Comparison of ENCODE assay signal across 8 cellular contexts in the genomic region with DNA sequence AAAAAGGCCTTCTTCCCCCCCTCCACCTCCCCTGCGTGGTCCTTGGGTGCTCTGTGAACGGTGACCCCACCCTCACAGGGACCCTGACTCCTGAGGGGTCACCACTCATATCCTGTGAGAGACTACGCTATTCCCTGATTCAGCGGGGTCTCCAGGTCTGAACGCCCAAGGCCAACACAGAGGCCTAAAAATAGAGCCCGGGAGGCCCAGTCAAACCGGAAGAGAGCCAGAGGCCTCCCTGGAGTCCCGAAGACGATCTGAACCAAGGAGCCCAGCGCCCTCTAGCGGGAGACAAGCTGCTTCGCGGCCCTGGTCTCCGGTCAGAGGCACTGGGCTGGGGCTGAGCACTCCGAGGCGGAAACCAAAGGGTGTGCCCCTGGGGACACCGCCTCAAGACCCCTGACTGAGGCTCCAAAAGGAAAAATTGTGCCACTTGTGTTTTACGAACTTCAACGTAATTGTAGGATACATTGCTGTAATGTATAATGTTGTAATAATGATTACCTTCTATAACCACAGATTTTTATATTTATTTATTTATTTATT. TPM values are rescaled to one million over a fixed set of nuclear protein-coding genes. Genes with fewer than 3 reads are reported as not detected.
DNase-seq lines count a peak whose midpoint lies in the region; ATAC-seq, FAIRE-seq and TF ChIP-seq lines count a peak whose summit lies in the region.

No MANE protein-coding gene starts in this region.

- H3K4me3 Mint-ChIP-seq in activated naive CD4-positive, alpha-beta T cell treated with anti-CD3 and anti-CD28 coated beads for 36 hours, result peak overlapping the region; percentile 64
- no peak overlapping the region for H3K4me3 Mint-ChIP-seq in glutamatergic neuron (ENCODE audit: unreplicated experiment)

- H3K27me3 Mint-ChIP-seq in activated naive CD4-positive, alpha-beta T cell treated with anti-CD3 and anti-CD28 coated beads for 36 hours (ENCODE audit: low read depth), result no peaks in the 10 kb centered on the region
- no peaks in the 10 kb centered on the region for H3K27me3 Mint-ChIP-seq in glutamatergic neuron (ENCODE audit: unreplicated experiment)

- DNase-seq in GM12865 (ENCODE audit: low read depth) (peak; percentile 97), NCI-H1092 (lab: John Stamatoyannopoulos, UW) (peak; percentile 93), SK-N-DZ (ENCODE audit: low spot score) (peak; percentile 71), glutamatergic neuron (peak; percentile 98), pancreas (peak; percentile 90 to 98 (median 96))
- peak; percentile 99 for DNase-seq in activated naive CD4-positive, alpha-beta T cell treated with anti-CD3 and anti-CD28 coated beads for 36 hours

- peak overlapping the region in 1 of 4 donors; percentile 31 for H3K27ac ChIP-seq in pancreas
- peak overlapping the region; percentile 48 for H3K27ac ChIP-seq in thymus (ENCODE audit: low read depth)

- FAIRE-seq in pancreas (lab: Jason Lieb, UNC), result no peak

- H3K27me3 ChIP-seq in pancreas (no peaks in the 10 kb centered on the region), thymus (ENCODE audit: control insufficient read depth, insufficient read depth) (no peaks in the 10 kb centered on the region)

- no peaks in the 10 kb centered on the region for H3K36me3 Mint-ChIP-seq in activated naive CD4-positive, alpha-beta T cell treated with anti-CD3 and anti-CD28 coated beads for 36 hours (ENCODE audit: low read depth)
- H3K36me3 Mint-ChIP-seq in glutamatergic neuron (ENCODE audit: unreplicated experiment), result peaks cover 4% of the 10 kb centered on the region

- CTCF ChIA-PET in activated naive CD4-positive, alpha-beta T cell treated with anti-CD3 and anti-CD28 coated beads for 36 hours (lab: Charles Lee), result interaction anchor here (0.6 to 3.8 kb wide), 20 partner anchors 9 to 202 kb away, joined by 3 to 44 read pairs (median 4); a partner anchor contains a TSS

- peaks cover 35% of the 10 kb centered on the region for H3K4me1 Mint-ChIP-seq in activated naive CD4-positive, alpha-beta T cell treated with anti-CD3 and anti-CD28 coated beads for 36 hours (ENCODE audit: low read depth)
- peaks cover 11% of the 10 kb centered on the region for H3K4me1 Mint-ChIP-seq in glutamatergic neuron (ENCODE audit: low read depth, unreplicated experiment)

- H3K9me3 ChIP-seq in pancreas (no peaks in the 10 kb centered on the region), thymus (ENCODE audit: control insufficient read depth) (no peaks in the 10 kb centered on the region)

- ATAC-seq in HG02678 (IDR thresholded peaks at IDR 0.05; ENCODE audit: unreplicated experiment) (peak; percentile 95), pancreas (peak; percentile 99 to 100 (median 100))

- TF ChIP-seq CTCF in GM12865 (IDR thresholded peaks at IDR 0.05; ENCODE audit: insufficient read depth, low read depth, low read length, missing control alignments) (peak; percentile 94), glutamatergic neuron (IDR thresholded peaks at IDR 0.05; ENCODE audit: partially characterized antibody, unreplicated experiment) (peak; percentile 98), pancreas (IDR thresholded peaks at IDR 0.05) (peak; percentile 91 to 95 (median 92))

- WGBS in pancreas, 2 donors, result 10% methylated on average over 19 of the region's 19 CpGs
- 7% methylated on average over 19 of the region's 19 CpGs for WGBS in thymus

- H3K36me3 ChIP-seq in pancreas (no peaks in the 10 kb centered on the region), thymus (ENCODE audit: control insufficient read depth, insufficient read depth) (no peaks in the 10 kb centered on the region)

- H3K27ac Mint-ChIP-seq in activated naive CD4-positive, alpha-beta T cell treated with anti-CD3 and anti-CD28 coated beads for 36 hours, result peak overlapping the region; percentile 90
- no peak overlapping the region for H3K27ac Mint-ChIP-seq in glutamatergic neuron (ENCODE audit: unreplicated experiment)

- H3K9me3 Mint-ChIP-seq in activated naive CD4-positive, alpha-beta T cell treated with anti-CD3 and anti-CD28 coated beads for 36 hours, result no peaks in the 10 kb centered on the region
- H3K9me3 Mint-ChIP-seq in glutamatergic neuron (ENCODE audit: unreplicated experiment), result no peaks in the 10 kb centered on the region

- H3K4me3 ChIP-seq in GM12865 (ENCODE audit: low read depth, low read length) (peak overlapping the region; percentile 40), pancreas (peak overlapping the region in 1 of 4 donors; percentile 4), thymus (ENCODE audit: low read length) (no peak overlapping the region)

- intact Hi-C loops in activated naive CD4-positive, alpha-beta T cell treated with anti-CD3 and anti-CD28 coated beads for 36 hours (cut with micrococcal nuclease), result loop anchor here (1.0 to 5.0 kb wide), 9 partner anchors 55 to 281 kb away; a partner anchor contains a TSS
- intact Hi-C loops in pancreas (cut with DNase I), result loop anchor here in 2 of 3 donors (2.0 to 10.0 kb wide), 2 partner anchors 191 to 193 kb away; no protein-coding TSS in a partner anchor

- no peaks in the 10 kb centered on the region for H3K4me1 ChIP-seq in pancreas
- H3K4me1 ChIP-seq in thymus (ENCODE audit: control insufficient read depth, insufficient read depth, low read length), result peaks cover 12% of the 10 kb centered on the region

RNA-seq across cellular contexts. Expression of a gene that starts 42.4 kb away (rescaled TPM):
- 11.5 and 13.5 TPM in 2 replicates for polyA plus RNA-seq in SK-N-DZ (2014; cell fraction: cytosol; rRNA removed)
- polyA plus RNA-seq in SK-N-DZ (2014; cell fraction: nucleus; rRNA removed), result 20.4 and 21.9 TPM in 2 replicates
- under 1 TPM; 0.64 to 0.69 TPM for total RNA-seq in activated naive CD4-positive, alpha-beta T cell treated with anti-CD3 and anti-CD28 coated beads for 36 hours
- total RNA-seq in glutamatergic neuron (ENCODE audit: unreplicated experiment) (22.2 TPM), pancreas (10 to 100 TPM; 36.5 to 70.2 (median 44.1) TPM)
- polyA plus RNA-seq in pancreas (10 to 100 TPM; 31.4 to 37.1 TPM), thymus (7.5 TPM)

Comparison
In these comparisons a context has a peak if more than half of its experiments do, and no peak if none do; other contexts are left out.
1. RNA of a gene that starts 42.4 kb away (total RNA-seq): 36.5 to 70.2 TPM in pancreas and 22.2 TPM in glutamatergic neuron (single experiment); 0.64 to 0.69 TPM in activated naive CD4-positive, alpha-beta T cell treated with anti-CD3 and anti-CD28 coated beads for 36 hours; every median in the first group is over 10 times any median in the second.
2. Peak in every context shown above with its lines, with median percentiles within 50 percentile points of each other: DNase-seq and CTCF ChIP-seq.